24 cellular contexts compared by ENCODE assay signal in genomic region chr4:52402582-52402981, GRCh38.
"Had no signal": no experiment of that assay in that cellular context is flagged by ENCODE, and none has a peak within 500 bp of the region (broad histone marks: within the 10 kb centered on the region; RNA-seq: fewer than 3 reads in every experiment).

No MANE protein-coding gene starts in this region.

- H3K4me2 ChIP-seq: smooth muscle cell had no signal

- H3K4me3 ChIP-seq: heart left ventricle, left lung, prostate gland, right atrium auricular region, smooth muscle cell, suprapubic skin, transverse colon, upper lobe of right lung, uterus had no signal

- H3K27me3 ChIP-seq: heart left ventricle, left lung, right atrium auricular region, suprapubic skin, transverse colon, upper lobe of right lung, uterus had no signal

- H3K4me1 ChIP-seq: heart left ventricle, left lung, prostate gland, right atrium auricular region, suprapubic skin, transverse colon, upper lobe of right lung, uterus had no signal

- DNase-seq: cortex of kidney; effector memory CD8-positive, alpha-beta T cell; heart left ventricle; hippocampal formation; left cardiac atrium; left lung; mesenchymal stem cell; midbrain; naive thymus-derived CD4-positive, alpha-beta T cell; nucleus accumbens; stimulated activated CD4-positive, alpha-beta T cell treated with anti-CD3 and anti-CD28 coated beads, Interleukin-12 subunit alpha, Interleukin-12 subunit beta, amount 100 ng/mL, for 4 hours; stimulated activated CD4-positive, alpha-beta T cell treated with anti-CD3 and anti-CD28 coated beads, Interleukin-1b, Interleukin-23, amount 100 ng/mL, for 48 hours; stimulated activated CD4-positive, alpha-beta T cell treated with anti-CD3 and anti-CD28 coated beads, Interleukin-4, amount 100 ng/mL, for 1 hour; stimulated activated CD8-positive, alpha-beta memory T cell treated with anti-CD3 and anti-CD28 coated beads, Interleukin-4, amount 100 ng/mL, for 48 hours; stimulated activated naive CD4-positive, alpha-beta T cell; stimulated activated naive CD8-positive, alpha-beta T cell treated with anti-CD3 and anti-CD28 coated beads, Interleukin-15, amount 100 ng/mL, for 72 hours; transverse colon; upper lobe of right lung; uterus had no signal

- H3K9me3 ChIP-seq: heart left ventricle, left lung, prostate gland, right atrium auricular region, suprapubic skin, transverse colon, upper lobe of right lung, uterus had no signal

- ATAC-seq: effector memory CD8-positive, alpha-beta T cell; heart left ventricle; left cardiac atrium; left lung; naive thymus-derived CD4-positive, alpha-beta T cell; sciatic nerve; stimulated activated naive CD8-positive, alpha-beta T cell treated with anti-CD3 and anti-CD28 coated beads, Interleukin-15, amount 100 ng/mL, for 72 hours; upper lobe of right lung had no signal

- H3K27ac ChIP-seq: heart left ventricle, left lung, prostate gland, right atrium auricular region, suprapubic skin, transverse colon, upper lobe of right lung, uterus had no signal

- H3K36me3 ChIP-seq: heart left ventricle, left lung, prostate gland, right atrium auricular region, suprapubic skin, transverse colon, upper lobe of right lung, uterus had no signal
